Comparison of ENCODE assay signal across 2 cellular contexts in the genomic region with DNA sequence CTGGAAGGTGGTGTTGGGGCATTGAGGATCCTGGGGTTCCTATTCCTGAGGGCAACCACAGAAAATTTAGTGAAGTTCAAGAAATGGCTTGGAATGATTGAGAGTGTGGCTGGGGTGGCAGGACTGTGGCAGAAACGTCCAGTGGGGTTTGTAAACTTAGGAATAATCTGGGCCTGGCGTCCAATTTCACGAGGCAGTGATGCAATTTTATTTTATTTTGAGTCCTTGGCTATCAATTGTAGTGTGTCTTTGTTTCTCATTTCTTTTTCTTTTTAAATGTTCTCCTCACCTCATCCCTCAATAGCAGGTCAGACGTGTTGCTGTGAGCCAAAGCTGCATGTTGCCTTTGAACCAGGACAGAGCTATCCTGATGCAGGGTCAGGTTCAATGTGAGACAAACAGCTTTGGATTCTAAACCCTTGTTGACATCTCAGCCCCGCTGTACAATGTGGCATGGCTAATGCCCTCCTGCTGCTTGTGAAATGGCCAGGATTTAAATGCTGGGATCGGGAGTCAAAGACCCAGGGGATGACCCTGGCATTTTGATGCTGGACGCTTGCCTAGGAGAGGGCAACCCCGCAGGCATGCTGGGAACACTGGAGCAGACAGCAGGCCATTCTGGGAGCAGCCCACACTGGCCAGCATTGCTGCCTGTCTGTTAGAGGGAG.
A peak's percentile ranks its signal among the peaks of the same experiment; 100 is the strongest.
TF ChIP-seq lines count a peak whose summit lies in the region.

No MANE protein-coding gene starts in this region.

TF ChIP-seq in IMR-90, 13 proteins besides CTCF, POLR2A, EP300 and RAD21:
- TF ChIP-seq MAZ (IDR thresholded peaks at IDR 0.05; ENCODE audit: borderline replicate concordance, low read depth, low read length) (no peak), CHD1 (IDR thresholded peaks at IDR 0.05; ENCODE audit: low read depth, low read length) (no peak), NFE2L2 (IDR thresholded peaks at IDR 0.05; ENCODE audit: low read depth, low read length) (no peak), RFX5 (IDR thresholded peaks at IDR 0.05; ENCODE audit: low read depth, low read length) (no peak), BHLHE40 (IDR thresholded peaks at IDR 0.05; ENCODE audit: low read depth, low read length) (no peak), FOS (IDR thresholded peaks at IDR 0.05; ENCODE audit: low read depth, low read length) (no peak), MAFK (IDR thresholded peaks at IDR 0.05; ENCODE audit: low read depth, low read length) (no peak), CEBPB (IDR thresholded peaks at IDR 0.05; ENCODE audit: low read depth, low read length) (no peak), SMC3 (IDR thresholded peaks at IDR 0.05; ENCODE audit: low read depth, low read length) (no peak)
- TF ChIP-seq, protein P1, sequence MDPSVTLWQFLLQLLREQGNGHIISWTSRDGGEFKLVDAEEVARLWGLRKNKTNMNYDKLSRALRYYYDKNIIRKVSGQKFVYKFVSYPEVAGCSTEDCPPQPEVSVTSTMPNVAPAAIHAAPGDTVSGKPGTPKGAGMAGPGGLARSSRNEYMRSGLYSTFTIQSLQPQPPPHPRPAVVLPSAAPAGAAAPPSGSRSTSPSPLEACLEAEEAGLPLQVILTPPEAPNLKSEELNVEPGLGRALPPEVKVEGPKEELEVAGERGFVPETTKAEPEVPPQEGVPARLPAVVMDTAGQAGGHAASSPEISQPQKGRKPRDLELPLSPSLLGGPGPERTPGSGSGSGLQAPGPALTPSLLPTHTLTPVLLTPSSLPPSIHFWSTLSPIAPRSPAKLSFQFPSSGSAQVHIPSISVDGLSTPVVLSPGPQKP (IDR thresholded peaks at IDR 0.05; ENCODE audit: borderline replicate concordance, low read depth, low read length), result no peak
- TF ChIP-seq, protein P2, sequence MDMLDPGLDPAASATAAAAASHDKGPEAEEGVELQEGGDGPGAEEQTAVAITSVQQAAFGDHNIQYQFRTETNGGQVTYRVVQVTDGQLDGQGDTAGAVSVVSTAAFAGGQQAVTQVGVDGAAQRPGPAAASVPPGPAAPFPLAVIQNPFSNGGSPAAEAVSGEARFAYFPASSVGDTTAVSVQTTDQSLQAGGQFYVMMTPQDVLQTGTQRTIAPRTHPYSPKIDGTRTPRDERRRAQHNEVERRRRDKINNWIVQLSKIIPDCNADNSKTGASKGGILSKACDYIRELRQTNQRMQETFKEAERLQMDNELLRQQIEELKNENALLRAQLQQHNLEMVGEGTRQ (IDR thresholded peaks at IDR 0.05; ENCODE audit: low read depth, low read length), result no peak
TF ChIP-seq in IMR-90: peak in this region for 0.

TF ChIP-seq in HepG2, 621 proteins besides CTCF, POLR2A, EP300 and RAD21:
- TF ChIP-seq SKI (IDR thresholded peaks at IDR 0.05; ENCODE audit: partially characterized antibody), result peak; percentile 23
- no peak for TF ChIP-seq SMAD9 (CRISPR knock-in tag; IDR thresholded peaks at IDR 0.05)
- no peak for TF ChIP-seq JARID2 (CRISPR knock-in tag; IDR thresholded peaks at IDR 0.05; ENCODE audit: insufficient replicate concordance)
- no peak for TF ChIP-seq PHF5A (CRISPR knock-in tag; IDR thresholded peaks at IDR 0.05; ENCODE audit: low read depth, unreplicated experiment)
- peak; percentile 58 for TF ChIP-seq RARA (CRISPR knock-in tag; IDR thresholded peaks at IDR 0.05)
